In the genomic region with DNA sequence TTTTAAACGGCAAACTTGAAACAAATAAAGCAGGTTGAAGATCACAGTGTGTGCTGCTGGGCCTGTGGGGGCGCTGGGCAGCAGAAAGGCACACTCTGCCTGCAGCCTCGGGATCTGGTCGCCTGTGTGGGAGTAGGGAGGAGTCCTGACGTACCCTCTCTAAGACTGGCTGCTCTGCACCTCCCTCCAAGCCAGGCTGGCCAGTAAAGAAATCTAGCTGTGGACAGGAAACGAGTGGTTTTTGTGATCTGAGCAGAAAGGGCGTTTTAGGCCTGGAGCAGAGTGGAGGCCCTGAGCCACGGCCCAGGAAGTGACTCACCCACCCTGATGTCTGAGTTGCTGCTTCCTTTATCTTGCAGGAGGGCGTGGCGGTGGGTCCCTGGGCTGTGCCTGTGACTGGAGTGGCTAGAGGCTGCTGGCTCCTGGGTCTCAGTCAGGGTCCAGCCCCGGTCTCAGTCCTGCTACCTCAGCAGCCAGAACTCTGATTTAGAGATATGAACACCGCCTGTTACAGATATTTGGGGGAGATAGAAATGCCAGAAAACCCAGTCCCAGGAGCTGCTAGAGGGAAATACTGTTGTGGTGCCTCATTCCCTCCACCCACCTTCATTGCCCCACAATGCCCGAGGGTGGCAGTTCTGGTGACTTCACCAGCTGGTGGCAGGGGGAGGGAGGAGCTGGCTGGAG, we compare ENCODE assay signal across 8 cellular contexts. TPM values are rescaled to one million over a fixed set of nuclear protein-coding genes. Genes with fewer than 3 reads are reported as not detected.
DNase-seq lines count a peak whose midpoint lies in the region; ATAC-seq and TF ChIP-seq lines count a peak whose summit lies in the region.

No MANE protein-coding gene starts in this region.

- H3K79me2 ChIP-seq in DOHH2 (ENCODE audit: control insufficient read depth, low read length) (no peaks in the 10 kb centered on the region; the same call in 1 of the 2 replicates), SU-DHL-6 (ENCODE audit: insufficient read depth, low read length) (no peaks in the 10 kb centered on the region)

- 6 to 12% methylated on average over 13 of the region's 13 CpGs for WGBS in heart right ventricle, 2 donors
- WGBS in prostate gland = under 1% methylated on average over 13 of the region's 13 CpGs
- 5% methylated on average over 13 of the region's 13 CpGs for WGBS in urinary bladder

- H3K27ac Mint-ChIP-seq in activated naive CD8-positive, alpha-beta T cell treated with anti-CD3 and anti-CD28 coated beads, Interleukin-2, amount 50 U/mL, for 24 hours = peak overlapping the region; percentile 98

- TF ChIP-seq CTCF in DOHH2 (IDR thresholded peaks at IDR 0.05; ENCODE audit: low read depth, low read length, poor library complexity, severe bottlenecking) (peak; percentile 89), SU-DHL-6 (IDR thresholded peaks at IDR 0.05; ENCODE audit: insufficient read depth, low read length, poor library complexity, severe bottlenecking) (peak; percentile 66), heart right ventricle (IDR thresholded peaks at IDR 0.05) (peak; percentile 33 to 71 (median 59)), prostate gland (IDR thresholded peaks at IDR 0.05) (peak in 2 of 4 experiments; percentile 42 to 51)

- H3K4me3 Mint-ChIP-seq in activated naive CD8-positive, alpha-beta T cell treated with anti-CD3 and anti-CD28 coated beads, Interleukin-2, amount 50 U/mL, for 24 hours = peak overlapping the region; percentile 79

- peak overlapping the region; percentile 43 for H3K9ac ChIP-seq in SU-DHL-6 (ENCODE audit: low read length)

- H3K4me1 ChIP-seq in DOHH2 (ENCODE audit: control insufficient read depth, low read length) (peaks cover 26% of the 10 kb centered on the region), heart right ventricle (peaks cover 9 to 68% (median 20%) of the 10 kb centered on the region in 9 donors), prostate gland (replicated peaks) (peaks cover 12% of the 10 kb centered on the region), urinary bladder (ENCODE audit: insufficient read depth) (peaks cover 2% of the 10 kb centered on the region)

- H3K36me3 ChIP-seq in DOHH2 (ENCODE audit: control insufficient read depth, low read length) = no peaks in the 10 kb centered on the region
- H3K36me3 ChIP-seq in SU-DHL-6 (ENCODE audit: low read length) = no peaks in the 10 kb centered on the region
- H3K36me3 ChIP-seq in heart right ventricle = no peaks in the 10 kb centered on the region
- H3K36me3 ChIP-seq in prostate gland = no peaks in the 10 kb centered on the region
- no peaks in the 10 kb centered on the region for H3K36me3 ChIP-seq in urinary bladder (ENCODE audit: insufficient read depth)

- peak; percentile 56 for DNase-seq in HuH-7.5 (ENCODE audit: low spot score)
- peak; percentile 89 for DNase-seq in activated naive CD8-positive, alpha-beta T cell treated with anti-CD3 and anti-CD28 coated beads, Interleukin-2, amount 50 U/mL, for 24 hours
- peak; percentile 86 to 91 for DNase-seq in heart right ventricle
- peak; percentile 79 for DNase-seq in prostate gland (ENCODE audit: low spot score)

- ATAC-seq in GM21528 (IDR thresholded peaks at IDR 0.05; ENCODE audit: low FRiP score, unreplicated experiment) (peak; percentile 96), heart right ventricle (peak; percentile 94 to 98 (median 96))
- ATAC-seq in activated naive CD8-positive, alpha-beta T cell treated with anti-CD3 and anti-CD28 coated beads, Interleukin-2, amount 50 U/mL, for 24 hours = peak; percentile 94

- H4K20me1 ChIP-seq in DOHH2 (ENCODE audit: control insufficient read depth, insufficient read depth, low read depth, low read length) (no peaks in the 10 kb centered on the region), SU-DHL-6 (ENCODE audit: low read depth, low read length) (no peaks in the 10 kb centered on the region)

- no peaks in the 10 kb centered on the region for H3K9me3 Mint-ChIP-seq in activated naive CD8-positive, alpha-beta T cell treated with anti-CD3 and anti-CD28 coated beads, Interleukin-2, amount 50 U/mL, for 24 hours

- peaks cover 40% of the 10 kb centered on the region for H3K4me1 Mint-ChIP-seq in activated naive CD8-positive, alpha-beta T cell treated with anti-CD3 and anti-CD28 coated beads, Interleukin-2, amount 50 U/mL, for 24 hours

- H3K9me3 ChIP-seq in DOHH2 (ENCODE audit: control insufficient read depth, insufficient read depth, low read length) (no peaks in the 10 kb centered on the region), SU-DHL-6 (ENCODE audit: insufficient read depth, low read length) (no peaks in the 10 kb centered on the region), heart right ventricle (no peaks in the 10 kb centered on the region), prostate gland (no peaks in the 10 kb centered on the region)

- H3F3A ChIP-seq in DOHH2 (ENCODE audit: control insufficient read depth, insufficient read depth) = peaks cover 6% of the 10 kb centered on the region
- H3F3A ChIP-seq in SU-DHL-6 (ENCODE audit: insufficient read depth) = no peaks in the 10 kb centered on the region

- H3K27me3 ChIP-seq in DOHH2 (ENCODE audit: control insufficient read depth, low read length) = peaks cover 4% of the 10 kb centered on the region
- H3K27me3 ChIP-seq in SU-DHL-6 (ENCODE audit: low read length) = no peaks in the 10 kb centered on the region
- H3K27me3 ChIP-seq in heart right ventricle = peaks cover 0 to 6% (median 3%) of the 10 kb centered on the region in 7 donors
- no peaks in the 10 kb centered on the region for H3K27me3 ChIP-seq in prostate gland (replicated peaks; ENCODE audit: insufficient read depth)

- peak overlapping the region; percentile 75 for H3K27ac ChIP-seq in DOHH2 (ENCODE audit: low read depth, low read length)
- peak overlapping the region; percentile 54 for H3K27ac ChIP-seq in SU-DHL-6 (ENCODE audit: low read depth, low read length)
- peak overlapping the region; percentile 70 to 98 (median 90) for H3K27ac ChIP-seq in heart right ventricle
- H3K27ac ChIP-seq in prostate gland = peak overlapping the region; percentile 94 to 95
- H3K27ac ChIP-seq in urinary bladder (ENCODE audit: low read depth) = peak overlapping the region; percentile 96

- intact Hi-C loops in heart right ventricle (cut with DNase I) (no loop called here), prostate gland (cut with DNase I) (no loop called here)

- peak overlapping the region; percentile 78 for H2AFZ ChIP-seq in SU-DHL-6 (ENCODE audit: low read depth, low read length, severe bottlenecking)

- H3K4me3 ChIP-seq in DOHH2 (ENCODE audit: low read length) (peak overlapping the region; percentile 66), SU-DHL-6 (ENCODE audit: insufficient read depth, low read length, poor library complexity, severe bottlenecking) (peak overlapping the region; percentile 7), heart right ventricle (peak overlapping the region in 7 of 10 donors; percentile 2 to 38 (median 25)), prostate gland (peak overlapping the region in 1 of 2 donors; percentile 17), urinary bladder (ENCODE audit: low read depth, low read length) (no peak overlapping the region)

- H3K27me3 Mint-ChIP-seq in activated naive CD8-positive, alpha-beta T cell treated with anti-CD3 and anti-CD28 coated beads, Interleukin-2, amount 50 U/mL, for 24 hours = peaks cover 2% of the 10 kb centered on the region

- no peak for TF ChIP-seq POLR2A in prostate gland (IDR thresholded peaks at IDR 0.05)

- H3K36me3 Mint-ChIP-seq in activated naive CD8-positive, alpha-beta T cell treated with anti-CD3 and anti-CD28 coated beads, Interleukin-2, amount 50 U/mL, for 24 hours (ENCODE audit: low read depth) = no peaks in the 10 kb centered on the region

- H3K4me2 ChIP-seq in DOHH2 (ENCODE audit: low read length) = peak overlapping the region; percentile 88
- H3K4me2 ChIP-seq in SU-DHL-6 (ENCODE audit: low read depth, low read length, poor library complexity, severe bottlenecking) = peak overlapping the region; percentile 50

- H3K9me2 ChIP-seq in DOHH2 (replicated peaks; ENCODE audit: control insufficient read depth, low read length) = no peaks in the 10 kb centered on the region
- H3K9me2 ChIP-seq in SU-DHL-6 (replicated peaks; ENCODE audit: insufficient read depth, low read length) = no peaks in the 10 kb centered on the region

RNA-seq across cellular contexts. Expression of a gene that starts 11.3 kb away (rescaled TPM):
- total RNA-seq in heart right ventricle (100 to 1,000 TPM in 2 of 10 donors, 10 to 100 TPM in 8; 41.4 to 215 (median 51.6) TPM), prostate gland (100 to 1,000 TPM; 253 to 351 TPM), urinary bladder (81.9 TPM)
- polyA plus RNA-seq in heart right ventricle (100 to 1,000 TPM; 477 to 593 TPM), urinary bladder (910 TPM)

RNA-seq across cellular contexts. Expression of a gene that starts 40.8 kb away (rescaled TPM):
- total RNA-seq in heart right ventricle (not detected), prostate gland (not detected), urinary bladder (not detected)
- polyA plus RNA-seq in heart right ventricle (not detected), urinary bladder (not detected)

RNA-seq across cellular contexts. Expression of a gene that starts 54.4 kb away (rescaled TPM):
- 100 to 1,000 TPM in 9 of 10 donors, 10 to 100 TPM in 1; 71.3 to 519 (median 235) TPM for total RNA-seq in heart right ventricle
- polyA plus RNA-seq in heart right ventricle = 100 to 1,000 TPM; 319 to 412 TPM
- 10 to 100 TPM; 61.7 to 72.1 TPM for total RNA-seq in prostate gland
- 116 TPM for total RNA-seq in urinary bladder
- polyA plus RNA-seq in urinary bladder = 246 TPM
